In the genomic region with DNA sequence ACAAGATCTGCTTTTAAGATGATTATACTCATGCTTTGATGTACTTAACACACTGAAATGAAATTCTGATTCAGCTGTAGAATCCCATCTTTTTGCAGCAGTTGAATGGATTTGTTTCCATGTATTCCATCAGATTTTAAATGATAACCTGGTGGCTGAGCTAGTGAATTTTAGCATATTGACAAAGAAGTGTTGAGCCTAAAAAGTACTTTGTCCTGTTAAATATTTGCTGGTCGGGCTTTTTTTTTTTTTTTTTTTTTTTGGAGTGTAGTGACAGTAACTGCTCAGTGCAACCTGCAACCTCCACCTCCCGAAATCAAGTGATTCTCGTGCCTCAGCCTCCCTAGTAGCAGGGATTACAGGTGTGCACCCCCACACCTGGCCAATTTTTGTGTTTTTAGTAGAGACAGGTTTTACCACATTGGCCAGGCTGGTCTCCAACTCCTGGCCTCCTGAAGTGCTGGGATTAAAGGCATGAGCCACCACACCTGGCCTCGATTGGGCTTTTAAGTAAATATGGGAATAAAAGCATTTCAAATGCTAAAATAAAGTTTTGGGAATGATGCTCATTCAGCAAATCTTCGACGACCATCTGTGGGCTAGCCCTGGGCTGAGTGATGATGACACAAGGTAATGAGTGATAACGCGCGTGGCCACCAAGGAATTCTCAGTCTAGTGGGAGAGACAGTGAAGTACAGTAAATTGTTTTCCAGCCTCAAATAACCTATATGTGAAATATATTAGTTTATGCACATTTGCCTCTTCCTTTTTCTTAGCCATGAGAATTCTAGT, we compare ENCODE assay signal across 13 cellular contexts. TPM values are rescaled to one million over a fixed set of nuclear protein-coding genes. Genes with fewer than 3 reads are reported as not detected.
A peak's percentile ranks its signal among the peaks of the same experiment; 100 is the strongest.
DNase-seq lines count a peak whose midpoint lies in the region; ATAC-seq, FAIRE-seq and TF ChIP-seq lines count a peak whose summit lies in the region.
"Had no signal": no experiment of that assay in that cellular context is flagged by ENCODE, and none has a peak within 500 bp of the region (broad histone marks: within the 10 kb centered on the region; RNA-seq: fewer than 3 reads in every experiment).

No MANE protein-coding gene starts in this region.

- H3K36me3 Mint-ChIP-seq in activated CD8-positive, alpha-beta memory T cell treated with anti-CD3 and anti-CD28 coated beads, Interleukin-2, amount 10 ng/mL, durations not matched to agents 7 days and 5 days, result peaks cover 20% of the 10 kb centered on the region
- H3K36me3 Mint-ChIP-seq in activated B cell treated with CpG ODN at 0.5 μM for 24 hours (ENCODE audit: low read depth), result peaks cover 42% of the 10 kb centered on the region
- peaks cover 49% of the 10 kb centered on the region for H3K36me3 Mint-ChIP-seq in stimulated activated effector memory CD8-positive, alpha-beta T cell treated with anti-CD3 and anti-CD28 coated beads, Interleukin-12 subunit alpha, Interleukin-12 subunit beta, amount 100 ng/mL, for 72 hours

- intact Hi-C loops in activated B cell treated with CpG ODN at 0.5 μM for 24 hours (cut with micrococcal nuclease), result no loop called here

- ATAC-seq in activated CD8-positive, alpha-beta memory T cell treated with anti-CD3 and anti-CD28 coated beads, Interleukin-2, amount 10 ng/mL, durations not matched to agents 7 days and 5 days, result no peak
- ATAC-seq in activated B cell treated with CpG ODN at 0.5 μM for 24 hours (ENCODE audit: low read depth), result no peak
- no peak for ATAC-seq in stimulated activated effector memory CD8-positive, alpha-beta T cell treated with anti-CD3 and anti-CD28 coated beads, Interleukin-12 subunit alpha, Interleukin-12 subunit beta, amount 100 ng/mL, for 72 hours
- ATAC-seq: left colon, Panc1, right cardiac atrium had no signal

- peak overlapping the region; percentile 10 for H3K4me3 Mint-ChIP-seq in activated CD8-positive, alpha-beta memory T cell treated with anti-CD3 and anti-CD28 coated beads, Interleukin-2, amount 10 ng/mL, durations not matched to agents 7 days and 5 days
- H3K4me3 Mint-ChIP-seq in activated B cell treated with CpG ODN at 0.5 μM for 24 hours, result peak overlapping the region; percentile 94
- H3K4me3 Mint-ChIP-seq in stimulated activated effector memory CD8-positive, alpha-beta T cell treated with anti-CD3 and anti-CD28 coated beads, Interleukin-12 subunit alpha, Interleukin-12 subunit beta, amount 100 ng/mL, for 72 hours, result peak overlapping the region; percentile 92

- H3K4me3 ChIP-seq in fibroblast of the aortic adventitia (ENCODE audit: low read depth, low read length), result peak overlapping the region; percentile 42

- no peaks in the 10 kb centered on the region for H3K9me3 Mint-ChIP-seq in activated CD8-positive, alpha-beta memory T cell treated with anti-CD3 and anti-CD28 coated beads, Interleukin-2, amount 10 ng/mL, durations not matched to agents 7 days and 5 days (ENCODE audit: low read depth)
- no peaks in the 10 kb centered on the region for H3K9me3 Mint-ChIP-seq in activated B cell treated with CpG ODN at 0.5 μM for 24 hours
- no peaks in the 10 kb centered on the region for H3K9me3 Mint-ChIP-seq in stimulated activated effector memory CD8-positive, alpha-beta T cell treated with anti-CD3 and anti-CD28 coated beads, Interleukin-12 subunit alpha, Interleukin-12 subunit beta, amount 100 ng/mL, for 72 hours

- H3K4me1 Mint-ChIP-seq in activated CD8-positive, alpha-beta memory T cell treated with anti-CD3 and anti-CD28 coated beads, Interleukin-2, amount 10 ng/mL, durations not matched to agents 7 days and 5 days, result peaks cover 52% of the 10 kb centered on the region
- peaks cover 56% of the 10 kb centered on the region for H3K4me1 Mint-ChIP-seq in activated B cell treated with CpG ODN at 0.5 μM for 24 hours
- peaks cover 53% of the 10 kb centered on the region for H3K4me1 Mint-ChIP-seq in stimulated activated effector memory CD8-positive, alpha-beta T cell treated with anti-CD3 and anti-CD28 coated beads, Interleukin-12 subunit alpha, Interleukin-12 subunit beta, amount 100 ng/mL, for 72 hours

- TF ChIP-seq CTCF in activated B cell treated with CpG ODN at 0.5 μM for 24 hours (IDR thresholded peaks at IDR 0.05) (no peak), fibroblast of the aortic adventitia (IDR thresholded peaks at IDR 0.05; ENCODE audit: insufficient read depth, low read length) (no peak)

- POLR2A ChIA-PET in activated B cell treated with CpG ODN at 0.5 μM for 24 hours (lab: Charles Lee), result interaction anchor here (0.5 to 1.8 kb wide), 2 partner anchors 18 to 113 kb away, joined by 6 to 7 read pairs; no protein-coding TSS in a partner anchor

- CTCF ChIA-PET in activated CD8-positive, alpha-beta memory T cell treated with anti-CD3 and anti-CD28 coated beads, Interleukin-2, amount 10 ng/mL, durations not matched to agents 7 days and 5 days (lab: Charles Lee), result interaction anchor here (0.9 kb wide), 1 partner anchor 157 kb away, joined by 4 read pairs; no protein-coding TSS in a partner anchor
- CTCF ChIA-PET in activated B cell treated with CpG ODN at 0.5 μM for 24 hours (lab: Charles Lee), result no interaction called here

- DNase-seq in activated CD8-positive, alpha-beta memory T cell treated with anti-CD3 and anti-CD28 coated beads, Interleukin-2, amount 10 ng/mL, durations not matched to agents 7 days and 5 days, result no peak
- DNase-seq in activated CD8-positive, alpha-beta memory T cell treated with anti-CD3 and anti-CD28 coated beads, Interleukin-2, amount 50 U/mL, for 4 hours, result no peak
- DNase-seq in activated B cell treated with CpG ODN at 0.5 μM for 24 hours (no peak), fibroblast of the aortic adventitia (ENCODE audit: low read depth) (no peak), GM19239 (ENCODE audit: insufficient read length, low spot score) (no peak), dedifferentiated amniotic fluid mesenchymal stem cell (ENCODE audit: extremely low spot score) (no peak)
- DNase-seq in stimulated activated effector memory CD8-positive, alpha-beta T cell treated with anti-CD3 and anti-CD28 coated beads, Interleukin-12 subunit alpha, Interleukin-12 subunit beta, amount 100 ng/mL, for 72 hours (ENCODE audit: low spot score in 2 of 2), result no peak
- no peak for DNase-seq in stimulated activated naive CD4-positive, alpha-beta T cell (lab: John Stamatoyannopoulos, UW)
- DNase-seq: aorta, left colon, NCI-H1930, right cardiac atrium had no signal

- no peak for FAIRE-seq in GM19239 (lab: Jason Lieb, UNC)

- peak overlapping the region; percentile 58 for H3K27ac Mint-ChIP-seq in activated CD8-positive, alpha-beta memory T cell treated with anti-CD3 and anti-CD28 coated beads, Interleukin-2, amount 10 ng/mL, durations not matched to agents 7 days and 5 days
- no peak overlapping the region for H3K27ac Mint-ChIP-seq in activated B cell treated with CpG ODN at 0.5 μM for 24 hours
- peak overlapping the region; percentile 46 for H3K27ac Mint-ChIP-seq in stimulated activated effector memory CD8-positive, alpha-beta T cell treated with anti-CD3 and anti-CD28 coated beads, Interleukin-12 subunit alpha, Interleukin-12 subunit beta, amount 100 ng/mL, for 72 hours

- H3K27me3 Mint-ChIP-seq in activated CD8-positive, alpha-beta memory T cell treated with anti-CD3 and anti-CD28 coated beads, Interleukin-2, amount 10 ng/mL, durations not matched to agents 7 days and 5 days, result no peaks in the 10 kb centered on the region
- no peaks in the 10 kb centered on the region for H3K27me3 Mint-ChIP-seq in activated B cell treated with CpG ODN at 0.5 μM for 24 hours

RNA-seq across cellular contexts. Expression of a gene that starts 2.2 kb away (rescaled TPM):
- 10 to 100 TPM; 58.8 to 67.6 TPM for total RNA-seq in activated CD8-positive, alpha-beta memory T cell treated with anti-CD3 and anti-CD28 coated beads, Interleukin-2, amount 10 ng/mL, durations not matched to agents 7 days and 5 days
- total RNA-seq in activated B cell treated with CpG ODN at 0.5 μM for 24 hours (105 and 124 TPM in 2 replicates), fibroblast of the aortic adventitia (ENCODE audit: low replicate concordance) (83.3 and 119 TPM in 2 replicates)

RNA-seq across cellular contexts. Expression of a gene that starts 2.7 kb away (rescaled TPM):
- total RNA-seq in activated CD8-positive, alpha-beta memory T cell treated with anti-CD3 and anti-CD28 coated beads, Interleukin-2, amount 10 ng/mL, durations not matched to agents 7 days and 5 days, result 10 to 100 TPM; 19.3 to 29.4 TPM
- 17.6 and 18.6 TPM in 2 replicates for total RNA-seq in activated B cell treated with CpG ODN at 0.5 μM for 24 hours
- total RNA-seq in fibroblast of the aortic adventitia (ENCODE audit: low replicate concordance), result 85.2 and 88.6 TPM in 2 replicates

RNA-seq across cellular contexts. Expression of a gene that starts 55.4 kb away (rescaled TPM):
- under 1 TPM; 0.40 to 0.64 TPM for total RNA-seq in activated CD8-positive, alpha-beta memory T cell treated with anti-CD3 and anti-CD28 coated beads, Interleukin-2, amount 10 ng/mL, durations not matched to agents 7 days and 5 days
- total RNA-seq in activated B cell treated with CpG ODN at 0.5 μM for 24 hours (0.39 and 0.42 TPM in 2 replicates), fibroblast of the aortic adventitia (ENCODE audit: low replicate concordance) (3.5 and 13.1 TPM in 2 replicates)

Comparison
In these comparisons a context has a peak if more than half of its experiments do, and no peak if none do; other contexts are left out.
1. H3K4me3 Mint-ChIP-seq: peak in every context shown above with its lines; median percentile 94 in activated B cell treated with CpG ODN at 0.5 μM for 24 hours; 92 in stimulated activated effector memory CD8-positive, alpha-beta T cell treated with anti-CD3 and anti-CD28 coated beads, Interleukin-12 subunit alpha, Interleukin-12 subunit beta, amount 100 ng/mL, for 72 hours; 10 in activated CD8-positive, alpha-beta memory T cell treated with anti-CD3 and anti-CD28 coated beads, Interleukin-2, amount 10 ng/mL, durations not matched to agents 7 days and 5 days.